Comparison of ENCODE assay signal across 9 cellular contexts in the genomic region with DNA sequence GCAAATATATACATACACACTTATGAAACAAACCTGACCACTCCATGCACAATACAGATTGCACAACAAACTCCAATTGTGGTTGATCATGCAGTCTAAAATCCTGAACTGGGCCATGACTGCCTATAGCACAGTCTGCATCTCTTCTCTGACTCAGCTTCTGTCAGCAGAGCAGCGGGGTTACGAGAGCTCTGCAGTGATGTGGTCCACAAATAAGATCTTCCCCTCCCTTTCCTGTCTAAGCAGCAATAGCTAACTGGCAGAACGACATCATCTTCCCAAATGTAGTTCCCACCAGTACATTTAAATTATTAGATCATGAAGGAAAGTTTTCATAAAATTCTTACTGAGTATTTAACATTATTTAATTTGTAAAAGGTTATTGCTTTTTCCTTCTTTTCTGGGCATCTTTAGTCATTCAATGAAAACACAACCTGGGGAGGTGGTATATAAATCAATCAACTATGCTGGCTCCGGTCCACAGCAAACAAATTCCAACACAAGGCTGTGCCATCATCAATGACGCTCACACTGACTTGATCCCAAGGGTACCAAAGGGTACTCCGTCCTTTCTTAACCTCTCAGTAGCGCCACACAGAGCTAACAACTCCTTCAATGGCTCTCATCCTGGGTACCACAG. TPM values are rescaled to one million over a fixed set of nuclear protein-coding genes. Genes with fewer than 3 reads are reported as not detected.
A peak's percentile ranks its signal among the peaks of the same experiment; 100 is the strongest.
DNase-seq lines count a peak whose midpoint lies in the region; ATAC-seq and TF ChIP-seq lines count a peak whose summit lies in the region.
"Had no signal": no experiment of that assay in that cellular context is flagged by ENCODE, and none has a peak within 500 bp of the region (broad histone marks: within the 10 kb centered on the region; RNA-seq: fewer than 3 reads in every experiment).

No MANE protein-coding gene starts in this region.

- H3K9me3 ChIP-seq in psoas muscle: no peaks in the 10 kb centered on the region
- H3K9me3 ChIP-seq: BLaER1 had no signal

- intact Hi-C loops in dorsolateral prefrontal cortex (cut with DNase I) (no loop called here), psoas muscle (cut with DNase I) (no loop called here)

- no peaks in the 10 kb centered on the region for H3K36me3 ChIP-seq in psoas muscle (ENCODE audit: insufficient read depth in 1 of 2, low read depth in 1 of 2)
- H3K36me3 ChIP-seq in H7 (replicated peaks; ENCODE audit: control insufficient read depth, insufficient read depth, low read length): no peaks in the 10 kb centered on the region
- H3K36me3 ChIP-seq: BLaER1 had no signal

- peaks cover 38% of the 10 kb centered on the region for H3K4me1 ChIP-seq in psoas muscle

- no peaks in the 10 kb centered on the region for H3K27me3 ChIP-seq in dorsolateral prefrontal cortex
- H3K27me3 ChIP-seq in psoas muscle (ENCODE audit: insufficient read depth in 3 of 3, low read length in 2 of 3): no peaks in the 10 kb centered on the region
- no peaks in the 10 kb centered on the region for H3K27me3 ChIP-seq in H7 (ENCODE audit: control insufficient read depth, insufficient read depth, low read length)
- H3K27me3 ChIP-seq: BLaER1 had no signal

- H3K4me3 ChIP-seq in dorsolateral prefrontal cortex (peak overlapping the region in 36 of 59 donors; percentile 0 to 44 (median 20)), psoas muscle (no peak overlapping the region), H7 (ENCODE audit: insufficient read depth, low read depth, low read length) (no peak overlapping the region)
- H3K4me3 ChIP-seq: BLaER1 had no signal

- WGBS in psoas muscle, 3 donors: 37 to 46% (median 42%) methylated on average over 7 of the region's 7 CpGs

- ATAC-seq in HG02642 (IDR thresholded peaks at IDR 0.05; ENCODE audit: poor library complexity, unreplicated experiment) (peak; percentile 58), psoas muscle (peak; percentile 73 to 97 (median 90)), GM18520 (IDR thresholded peaks at IDR 0.05; ENCODE audit: unreplicated experiment) (no peak)

- DNase-seq in NCI-H146 (lab: John Stamatoyannopoulos, UW) (peak; percentile 49), NCI-H146 treated with DMSO at 0.1 percent for 48 hours (lab: John Stamatoyannopoulos, UW; ENCODE audit: unreplicated experiment) (no peak), SIG-M5 (lab: John Stamatoyannopoulos, UW) (peak; percentile 4), dorsolateral prefrontal cortex (peak in 5 of 10 donors; percentile 30 to 72 (median 62)), psoas muscle (no peak), H7 (no peak)

- H3K27ac ChIP-seq in dorsolateral prefrontal cortex (peak overlapping the region in 49 of 59 donors; percentile 1 to 76 (median 40)), psoas muscle (no peak overlapping the region)
- H3K27ac ChIP-seq: BLaER1 had no signal

- no peak for TF ChIP-seq CTCF in dorsolateral prefrontal cortex (IDR thresholded peaks at IDR 0.05 in 54 of 56, conservative IDR thresholded peaks at IDR 0.05 in 2 of 56; ENCODE audit: low read depth in 1 of 56, partially characterized antibody in 56 of 56)
- TF ChIP-seq CTCF in psoas muscle (IDR thresholded peaks at IDR 0.05): no peak

RNA-seq across cellular contexts. Expression of gene ARHGAP21, which starts 17.1 kb away (rescaled TPM):
- total RNA-seq in dorsolateral prefrontal cortex (100 to 1,000 TPM; 325 to 877 (median 454) TPM), psoas muscle (10 to 100 TPM; 27.7 to 44.7 (median 36.4) TPM)
- polyA plus RNA-seq in psoas muscle: 10 to 100 TPM; 16.1 to 34.2 (median 16.8) TPM
- total RNA-seq in H7 (2014; rRNA removed; shearing (Covaris generic)): 31.5 and 49.5 TPM in 2 replicates

Comparison
In these comparisons a context has a peak if more than half of its experiments do, and no peak if none do; other contexts are left out.
1. DNase-seq: peak in NCI-H146 (single experiment) and SIG-M5 (single experiment); none in NCI-H146 treated with DMSO at 0.1 percent for 48 hours (single experiment), psoas muscle (0 of 2) and H7 (single experiment).
2. H3K4me3 ChIP-seq: peak in dorsolateral prefrontal cortex (36 of 59); none in psoas muscle (single experiment) and H7 (single experiment).